12 cellular contexts compared by ENCODE assay signal in genomic region chr1:205890631-205891030, GRCh38. TPM values are rescaled to one million over a fixed set of nuclear protein-coding genes. Genes with fewer than 3 reads are reported as not detected.
DNase-seq lines count a peak whose midpoint lies in the region; ATAC-seq and TF ChIP-seq lines count a peak whose summit lies in the region.
"Not testable (repeated sequence)": the region's sequence is repeated elsewhere in the genome, so short reads cannot be mapped to it uniquely, and the experiment has no call there.
"Had no signal": no experiment of that assay in that cellular context is flagged by ENCODE, and none has a peak within 500 bp of the region (broad histone marks: within the 10 kb centered on the region; RNA-seq: fewer than 3 reads in every experiment).

No MANE protein-coding gene starts in this region.

- DNase-seq in DND-41 (peak; percentile 11), M059J (ENCODE audit: low read depth) (peak; percentile 22), RPMI7951 (ENCODE audit: low read depth) (peak; percentile 33), SJSA1 (ENCODE audit: low read depth in 1 of 2, low spot score in 2 of 2) (peak; percentile 67 to 77), esophagus muscularis mucosa (ENCODE audit: extremely low spot score) (peak; percentile 17)
- DNase-seq in HFFc6; osteoblast (ENCODE audit: insufficient read length, low spot score, missing footprints): not testable (repeated sequence)

- H3K4me3 ChIP-seq in DND-41 (ENCODE audit: low read depth in 1 of 2, low read length in 2 of 2); SJSA1; esophagus muscularis mucosa; osteoblast (ENCODE audit: insufficient read depth, low read length): not testable (repeated sequence)

- H3K27ac ChIP-seq in DND-41 (ENCODE audit: low read length); esophagus muscularis mucosa (replicated peaks in 1 of 4): not testable (repeated sequence)
- H3K27ac ChIP-seq in SJSA1: peak overlapping the region; percentile 92
- peak overlapping the region; percentile 57 for H3K27ac ChIP-seq in osteoblast (ENCODE audit: low read depth, low read length)

- not testable (repeated sequence) for TF ChIP-seq POLR2A in esophagus muscularis mucosa (IDR thresholded peaks at IDR 0.05; ENCODE audit: low read depth)

- WGBS in esophagus muscularis mucosa: 77% methylated on average over 3 of the region's 3 CpGs

- H3K9me3 Mint-ChIP-seq in HFFc6: not testable (repeated sequence)

- not testable (repeated sequence) for H3K79me2 ChIP-seq in DND-41 (ENCODE audit: insufficient read depth, low read length); osteoblast (ENCODE audit: insufficient read depth, low read length)

- H3K4me1 ChIP-seq in DND-41 (ENCODE audit: insufficient read depth, low read length); esophagus muscularis mucosa: not testable (repeated sequence)
- H3K4me1 ChIP-seq in SJSA1 (replicated peaks) (peaks cover 27% of the 10 kb centered on the region), osteoblast (ENCODE audit: insufficient read depth, low read length) (peaks cover 32% of the 10 kb centered on the region)

- intact Hi-C loops in esophagus muscularis mucosa (cut with DNase I): not testable (repeated sequence)

- not testable (repeated sequence) for H3K36me3 ChIP-seq in DND-41 (ENCODE audit: insufficient read depth, low read length); SJSA1; esophagus muscularis mucosa; osteoblast (ENCODE audit: insufficient read depth, low read length)

- H3K4me2 ChIP-seq in DND-41 (ENCODE audit: insufficient read depth, low read length); osteoblast (ENCODE audit: insufficient read depth, low read length): not testable (repeated sequence)

- H3K27ac Mint-ChIP-seq in HFFc6: peak overlapping the region; percentile 45

- H2AFZ ChIP-seq in DND-41 (ENCODE audit: low read depth, low read length); osteoblast (ENCODE audit: low read length): not testable (repeated sequence)

- H3K27me3 ChIP-seq in DND-41 (ENCODE audit: insufficient read depth, low read length, poor library complexity); SJSA1 (replicated peaks); esophagus muscularis mucosa; osteoblast (ENCODE audit: insufficient read depth, low read length): not testable (repeated sequence)

- H3K4me3 Mint-ChIP-seq in HFFc6: 0 out of 2 replicates have a peak overlapping the region, but pooled peaks have one; percentile 4

- not testable (repeated sequence) for H3K9me3 ChIP-seq in DND-41 (ENCODE audit: insufficient read depth, low read length, severe bottlenecking); esophagus muscularis mucosa; osteoblast (ENCODE audit: low read depth, low read length)
- peaks cover 12% of the 10 kb centered on the region for H3K9me3 ChIP-seq in SJSA1 (replicated peaks)

- not testable (repeated sequence) for H3K27me3 Mint-ChIP-seq in HFFc6 (ENCODE audit: insufficient read depth)

- H3K4me1 Mint-ChIP-seq in HFFc6 (ENCODE audit: low read depth): not testable (repeated sequence)

- H4K20me1 ChIP-seq in DND-41 (ENCODE audit: insufficient read depth, low read length); osteoblast (ENCODE audit: insufficient read depth, low read length): not testable (repeated sequence)

- not testable (repeated sequence) for H3K36me3 Mint-ChIP-seq in HFFc6 (ENCODE audit: low read depth)

- not testable (repeated sequence) for ATAC-seq in DND-41 (ENCODE audit: insufficient read depth, low read depth)

- TF ChIP-seq EP300 in esophagus muscularis mucosa (IDR thresholded peaks at IDR 0.05): not testable (repeated sequence)

- not testable (repeated sequence) for H3K9ac ChIP-seq in DND-41 (ENCODE audit: low read depth, low read length)

- not testable (repeated sequence) for TF ChIP-seq CTCF in DND-41 (IDR thresholded peaks at IDR 0.05; ENCODE audit: borderline replicate concordance, extremely low read depth, low read length, poor library complexity, severe bottlenecking); HFFc6 (IDR thresholded peaks at IDR 0.05); esophagus muscularis mucosa (IDR thresholded peaks at IDR 0.05); osteoblast (IDR thresholded peaks at IDR 0.05; ENCODE audit: extremely low read depth, low read depth, low read length)

RNA-seq across cellular contexts. Expression of gene PM20D1, which starts 40.7 kb away (rescaled TPM):
- total RNA-seq in HFFc6 (2021; fragmentation: NEBNext Ultra II Directional; extraction: Animal tissue kit (Norgen Biotek cat#: 25700)): not detected
- not detected in 2 replicates for total RNA-seq in M059J (2014; rRNA removed; shearing (Covaris generic))
- not detected in 2 replicates for total RNA-seq in RPMI7951 (2014; rRNA removed; shearing (Covaris generic))
- total RNA-seq in SJSA1 (2014; rRNA removed; shearing (Covaris generic)): not detected in 2 replicates
- total RNA-seq in esophagus muscularis mucosa (1 to 10 TPM in 1 of 4 donors, under 1 TPM in 1, not detected in 2; 0.29 to 2.5 TPM), osteoblast (0.29 TPM in 1 of 2 replicates, not detected in the other)
- total RNA-seq: Daoy, H1, H7 had no signal

RNA-seq across cellular contexts. Expression of gene SLC26A9, which starts 52.6 kb away (rescaled TPM):
- not detected for total RNA-seq in HFFc6 (2021; fragmentation: NEBNext Ultra II Directional; extraction: Animal tissue kit (Norgen Biotek cat#: 25700))
- total RNA-seq in M059J (2014; rRNA removed; shearing (Covaris generic)): 0.07 TPM in 1 of 2 replicates, not detected in the other
- total RNA-seq in RPMI7951 (2014; rRNA removed; shearing (Covaris generic)): under 0.01 TPM in 1 of 2 replicates, not detected in the other
- not detected in 2 replicates for total RNA-seq in SJSA1 (2014; rRNA removed; shearing (Covaris generic))
- total RNA-seq in esophagus muscularis mucosa (under 1 TPM in 1 of 4 donors, not detected in 3; under 0.01 TPM), osteoblast (not detected in 2 replicates)
- total RNA-seq: CD4-positive, alpha-beta T cell; CD8-positive, alpha-beta memory T cell; Daoy; H1; H7 had no signal
